ENCODE assay signal across 8 cellular contexts in genomic region chr13:102400619-102401125, GRCh38. TPM values are rescaled to one million over a fixed set of nuclear protein-coding genes. Genes with fewer than 3 reads are reported as not detected.
DNase-seq lines count a peak whose midpoint lies in the region; ATAC-seq, FAIRE-seq and TF ChIP-seq lines count a peak whose summit lies in the region.

No MANE protein-coding gene starts in this region.

- H2BK5ac ChIP-seq in H1 (ENCODE audit: low read depth, low read length) = no peak overlapping the region

- no peak overlapping the region for H3K14ac ChIP-seq in H1 (ENCODE audit: insufficient read length)

- H3K27me3 Mint-ChIP-seq in naive B cell = peaks cover 47 to 66% (median 66%) of the 10 kb centered on the region in 3 donors

- H3K23ac ChIP-seq in H1 (ENCODE audit: insufficient read length) = no peak overlapping the region

- peak; percentile 27 for DNase-seq in Daoy (ENCODE audit: low read depth)
- no peak for DNase-seq in NT2/D1 (ENCODE audit: low read depth, low spot score)
- DNase-seq in H1 (ENCODE audit: low read depth in 1 of 2, low spot score in 2 of 2) = no peak
- no peak for DNase-seq in naive B cell
- no peak for DNase-seq in GOT3 (lab: John Stamatoyannopoulos, UW)
- DNase-seq in NCI-H510A (lab: John Stamatoyannopoulos, UW) = no peak
- DNase-seq in COR-L47 (lab: John Stamatoyannopoulos, UW) = no peak

- no peak for TF ChIP-seq POLR2A in H1 (IDR thresholded peaks at IDR 0.05; ENCODE audit: control extremely low read depth in 1 of 2, low read depth in 2 of 2, low read length in 2 of 2)

- TF ChIP-seq EP300 in H1 (IDR thresholded peaks at IDR 0.05; ENCODE audit: borderline replicate concordance in 1 of 2, low read depth in 2 of 2, low read length in 2 of 2) = no peak

- H3K27ac ChIP-seq in H1 (ENCODE audit: low read depth, low read length) = no peak overlapping the region

- H3K4me1 ChIP-seq in NT2/D1 (ENCODE audit: insufficient read depth, insufficient read length) = no peaks in the 10 kb centered on the region
- H3K4me1 ChIP-seq in H1 (replicated peaks in 1 of 4; ENCODE audit: control insufficient read depth in 3 of 4, insufficient read depth in 4 of 4, low read length in 3 of 4) = peaks cover 2 to 4% (median 3%) of the 10 kb centered on the region in 4 experiments; a peak in 4 of 7 replicates

- H3K36me3 ChIP-seq in NT2/D1 (ENCODE audit: insufficient read depth, insufficient read length, low read length) (no peaks in the 10 kb centered on the region), H1 (ENCODE audit: control insufficient read depth in 2 of 4, insufficient read depth in 4 of 4, low read length in 3 of 4) (no peaks in the 10 kb centered on the region)

- peaks cover 0 to 2% of the 10 kb centered on the region in 2 experiments for H4K20me1 ChIP-seq in H1 (replicated peaks in 1 of 2; ENCODE audit: control insufficient read depth in 1 of 2, insufficient read depth in 2 of 2, low read length in 2 of 2)

- H3K9ac ChIP-seq in NT2/D1 (ENCODE audit: insufficient read length, low read depth) = peak overlapping the region; percentile 64
- H3K9ac ChIP-seq in H1 (replicated peaks in 1 of 4; ENCODE audit: extremely low read depth in 1 of 4, low read depth in 3 of 4, low read length in 3 of 4) = peak overlapping the region in 1 of 4 experiments; percentile 9; a peak in 1 of 7 replicates

- H3K27ac Mint-ChIP-seq in naive B cell = peak overlapping the region in 1 of 6 donors; percentile 7

- no peak overlapping the region for H3K4ac ChIP-seq in H1 (replicated peaks; ENCODE audit: insufficient read length, low read depth, low read length)

- peak overlapping the region; percentile 52 to 86 (median 64) for H3K4me3 Mint-ChIP-seq in naive B cell

- POLR2A ChIA-PET in H1 (lab: Charles Lee; ENCODE audit: partially characterized antibody) = interaction anchor here (0.8 kb wide), 1 partner anchor 195 kb away, joined by 3 read pairs; no protein-coding TSS in a partner anchor

- H3K79me1 ChIP-seq in H1 (ENCODE audit: low read depth, low read length) = no peaks in the 10 kb centered on the region

- H3K23me2 ChIP-seq in H1 (ENCODE audit: low read depth, low read length) = peaks cover 14% of the 10 kb centered on the region; the same call in 1 of the 2 replicates

- H2BK20ac ChIP-seq in H1 (ENCODE audit: low read length) = no peak overlapping the region

- H4K8ac ChIP-seq in H1 (ENCODE audit: extremely low read depth, insufficient read depth, low read length) = no peak overlapping the region; the same call in 1 of the 2 replicates

- 3% methylated on average over 25 of the region's 25 CpGs; no CpG with 5 or more reads in 1 of the 2 experiments for WGBS in H1 (ENCODE audit: extremely low coverage in 1 of 2, insufficient coverage in 1 of 2, insufficient read length in 1 of 2, insufficient replicate concordance in 2 of 2, low coverage in 1 of 2, low lambda C conversion rate in 2 of 2, missing lambda C conversion rate in 1 of 2), 2 experiments

- no peak overlapping the region for H4K91ac ChIP-seq in H1 (replicated peaks; ENCODE audit: insufficient read length, low read length)

- ATAC-seq in naive B cell (ENCODE audit: low read depth in 2 of 2) = no peak
- no peak for ATAC-seq in HG03460 (IDR thresholded peaks at IDR 0.05; ENCODE audit: unreplicated experiment)

- H2AK5ac ChIP-seq in H1 (ENCODE audit: low read depth, low read length) = no peak overlapping the region

- H3K4me2 ChIP-seq in H1 (ENCODE audit: insufficient read depth in 1 of 2, low read depth in 2 of 2, low read length in 2 of 2) = peak overlapping the region; percentile 98 to 99

- no peak for TF ChIP-seq CTCF in H1 (IDR thresholded peaks at IDR 0.05; ENCODE audit: control extremely low read depth in 1 of 3, insufficient read depth in 1 of 3, low read depth in 1 of 3, low read length in 3 of 3)

- FAIRE-seq in H1 (lab: Jason Lieb, UNC) = no peak

- peaks cover 0 to 4% (median 0%) of the 10 kb centered on the region in 7 donors for H3K9me3 Mint-ChIP-seq in naive B cell

- CTCF ChIA-PET in H1 (lab: Charles Lee; ENCODE audit: partially characterized antibody) = interaction anchor here (0.7 to 2.1 kb wide), 13 partner anchors 11 to 438 kb away, joined by 3 to 12 read pairs (median 3); no protein-coding TSS in a partner anchor

- H3K56ac ChIP-seq in H1 (replicated peaks; ENCODE audit: insufficient read length, low read depth, low read length) = no peak overlapping the region

- H3K9me3 ChIP-seq in NT2/D1 (ENCODE audit: insufficient read depth, low read length) = no peaks in the 10 kb centered on the region
- no peaks in the 10 kb centered on the region for H3K9me3 ChIP-seq in H1 (ENCODE audit: insufficient read depth in 2 of 2, low read depth in 1 of 2, low read length in 1 of 2)

- H4K5ac ChIP-seq in H1 (ENCODE audit: insufficient read length, low read depth, low read length) = no peak overlapping the region

- no peak overlapping the region for H2BK120ac ChIP-seq in H1 (replicated peaks; ENCODE audit: low read depth, low read length)

- H2BK12ac ChIP-seq in H1 (ENCODE audit: low read depth, low read length) = no peak overlapping the region

- TF ChIP-seq RAD21 in H1 (IDR thresholded peaks at IDR 0.05 in 1 of 2, conservative IDR thresholded peaks at IDR 0.05 in 1 of 2; ENCODE audit: low read depth in 2 of 2, low read length in 2 of 2) = no peak

- H3K27me3 ChIP-seq in NT2/D1 (ENCODE audit: insufficient read depth, insufficient read length) (peaks cover 32% of the 10 kb centered on the region), H1 (replicated peaks in 1 of 4; ENCODE audit: control insufficient read depth in 3 of 4, extremely low read depth in 1 of 4, insufficient read depth in 3 of 4, low read length in 3 of 4) (peaks cover 8 to 32% (median 23%) of the 10 kb centered on the region in 4 experiments)

- H3K18ac ChIP-seq in H1 (ENCODE audit: extremely low read depth, low read length) = no peak overlapping the region

- no peak overlapping the region for H2BK15ac ChIP-seq in H1 (ENCODE audit: low read length)

- H3K4me3 ChIP-seq in NT2/D1 (ENCODE audit: insufficient read length, low read depth) = peak overlapping the region; percentile 58
- peak overlapping the region; percentile 38 to 76 (median 60) for H3K4me3 ChIP-seq in H1 (ENCODE audit: extremely low read depth in 1 of 4, insufficient read depth in 2 of 4, low read depth in 3 of 4, low read length in 4 of 4)

- no peaks in the 10 kb centered on the region for H3K79me2 ChIP-seq in H1 (ENCODE audit: control insufficient read depth in 1 of 2, insufficient read depth in 2 of 2, low read length in 2 of 2)

- no peaks in the 10 kb centered on the region for H3K36me3 Mint-ChIP-seq in naive B cell

- peak overlapping the region; percentile 57; the same call in 1 of the 2 replicates for H2AFZ ChIP-seq in H1 (ENCODE audit: low read length)

- H3K4me1 Mint-ChIP-seq in naive B cell = peaks cover 25 to 32% (median 29%) of the 10 kb centered on the region in 3 donors

TF ChIP-seq in H1, 55 proteins besides CTCF, POLR2A, EP300 and RAD21:
- TF ChIP-seq MAX (IDR thresholded peaks at IDR 0.05) (0 out of 2 replicates have a peak, but pooled peaks have one; percentile 1), EGR1 (IDR thresholded peaks at IDR 0.05; ENCODE audit: borderline replicate concordance, low read depth, low read length) (no peak), USF2 (IDR thresholded peaks at IDR 0.05; ENCODE audit: low read length) (no peak), EZH2 (IDR thresholded peaks at IDR 0.05; ENCODE audit: low read depth, low read length, severe bottlenecking) (peak; percentile 51), NANOG (IDR thresholded peaks at IDR 0.05; ENCODE audit: insufficient read depth, low read depth, low read length, poor library complexity, severe bottlenecking) (no peak), ASH2L (IDR thresholded peaks at IDR 0.05; ENCODE audit: low read length) (peak; percentile 2), BRCA1 (IDR thresholded peaks at IDR 0.05; ENCODE audit: low read depth, low read length) (no peak), SUZ12 (IDR thresholded peaks at IDR 0.05; ENCODE audit: low read length) (peak; percentile 54), TBP (IDR thresholded peaks at IDR 0.05; ENCODE audit: low read depth, low read length) (no peak)

RNA-seq across cellular contexts. Expression of gene FGF14, which starts 1.2 kb away (rescaled TPM):
- total RNA-seq in Daoy (2014; rRNA removed; shearing (Covaris generic)) = 0.06 TPM in 1 of 2 replicates, not detected in the other
- total RNA-seq in H1 (2021; fragmentation: NEBNext Ultra II Directional; extraction: Animal tissue kit (Norgen Biotek cat#: 25700)) = 0.33 and 0.58 TPM in 2 replicates
- polyA plus RNA-seq in H1 (2011; rRNA removed) = 0.02 and 0.05 TPM in 2 replicates
- polyA plus RNA-seq in H1 (2011; cell fraction: cytosol; rRNA removed) = 0.13 TPM
- polyA plus RNA-seq in H1 (2011; cell fraction: nucleus; rRNA removed) = not detected
- 0.03 to 0.28 TPM (median 0.08 TPM) in 4 replicates for polyA plus RNA-seq in H1 (2012, experiment 1 of 2)
- not detected for polyA plus RNA-seq in H1 (2012, experiment 2 of 2)
- polyA plus RNA-seq in H1 (2013, experiment 1 of 2) = 0.10 TPM
- polyA plus RNA-seq in H1 (2013, experiment 2 of 2) = 0.11 TPM
- polyA minus RNA-seq in H1 (2011; rRNA and poly(A)+ RNA removed) = 0.12 and 0.47 TPM in 2 replicates
- 1.5 TPM for polyA minus RNA-seq in H1 (2011; cell fraction: cytosol; rRNA and poly(A)+ RNA removed)
- 1.5 TPM for polyA minus RNA-seq in H1 (2011; cell fraction: nucleus; rRNA and poly(A)+ RNA removed)
- not detected for polyA plus RNA-seq in naive B cell (ENCODE audit: low read depth in 6 of 6)
